ENCODE assay signal across 9 cellular contexts in genomic region chr19:55563261-55563690, GRCh38. TPM values are rescaled to one million over a fixed set of nuclear protein-coding genes. Genes with fewer than 3 reads are reported as not detected.
DNase-seq lines count a peak whose midpoint lies in the region; ATAC-seq, FAIRE-seq and TF ChIP-seq lines count a peak whose summit lies in the region.
"Had no signal": no experiment of that assay in that cellular context is flagged by ENCODE, and none has a peak within 500 bp of the region (broad histone marks: within the 10 kb centered on the region; RNA-seq: fewer than 3 reads in every experiment).

No MANE protein-coding gene starts in this region.

- H3K27me3 Mint-ChIP-seq in brain (peaks cover 3% of the 10 kb centered on the region), type B pancreatic cell (peaks cover 5% of the 10 kb centered on the region)

- ATAC-seq in left colon: peak; percentile 79
- ATAC-seq: natural killer cell treated with Interleukin-12 subunit alpha and Interleukin-12 subunit beta and Interleukin-15 and Interleukin-18, amount 100 ng/mL, for 72 hours had no signal

- no peak for FAIRE-seq in urothelium cell line (lab: Jason Lieb, UNC)

- H3K36me3 Mint-ChIP-seq in brain (no peaks in the 10 kb centered on the region), type B pancreatic cell (no peaks in the 10 kb centered on the region)
- H3K36me3 Mint-ChIP-seq: natural killer cell treated with Interleukin-12 subunit alpha and Interleukin-12 subunit beta and Interleukin-15 and Interleukin-18, amount 100 ng/mL, for 72 hours had no signal

- H3K4me3 Mint-ChIP-seq in brain (peak overlapping the region in 3 of 5 experiments; percentile 27 to 62 (median 56)), type B pancreatic cell (no peak overlapping the region)
- H3K4me3 Mint-ChIP-seq: natural killer cell treated with Interleukin-12 subunit alpha and Interleukin-12 subunit beta and Interleukin-15 and Interleukin-18, amount 100 ng/mL, for 72 hours had no signal

- H3K27ac Mint-ChIP-seq in brain (peak overlapping the region; percentile 82 to 94 (median 91)), type B pancreatic cell (peak overlapping the region; percentile 77)
- H3K27ac Mint-ChIP-seq: natural killer cell treated with Interleukin-12 subunit alpha and Interleukin-12 subunit beta and Interleukin-15 and Interleukin-18, amount 100 ng/mL, for 72 hours had no signal

- H3K4me1 Mint-ChIP-seq in brain: peaks cover 13% of the 10 kb centered on the region
- peaks cover 5% of the 10 kb centered on the region for H3K4me1 Mint-ChIP-seq in type B pancreatic cell (ENCODE audit: unreplicated experiment)

- H3K9me3 Mint-ChIP-seq in brain (no peaks in the 10 kb centered on the region), type B pancreatic cell (no peaks in the 10 kb centered on the region)
- H3K9me3 Mint-ChIP-seq: natural killer cell treated with Interleukin-12 subunit alpha and Interleukin-12 subunit beta and Interleukin-15 and Interleukin-18, amount 100 ng/mL, for 72 hours had no signal

- no peak for TF ChIP-seq CTCF in brain (conservative IDR thresholded peaks at IDR 0.05)
- TF ChIP-seq CTCF in type B pancreatic cell (conservative IDR thresholded peaks at IDR 0.05): no peak

- intact Hi-C loops in left colon (cut with DNase I, micrococcal nuclease): no loop called here

- DNase-seq in NCI-H2029 treated with DMSO at 0.1 percent for 48 hours (lab: John Stamatoyannopoulos, UW) (peak; percentile 23), left colon (peak in 1 of 2 donors; percentile 38), type B pancreatic cell (ENCODE audit: extremely low spot score, unreplicated experiment) (no peak), NCI-H187 treated with DMSO at 0.1 percent for 48 hours (lab: John Stamatoyannopoulos, UW) (no peak), MV-4-11 (lab: John Stamatoyannopoulos, UW) (no peak), urothelium cell line (ENCODE audit: low spot score) (no peak)
- DNase-seq: DMS79 had no signal

RNA-seq across cellular contexts. Expression of gene ZNF579, which starts 17.4 kb away (rescaled TPM):
- polyA plus RNA-seq in brain (ENCODE audit: insufficient read depth, low read depth, low replicate concordance): 16.2 TPM
- 1 to 10 TPM; 5.3 to 7.3 TPM for total RNA-seq in left colon
- 21.1 and 23.9 TPM in 2 replicates for total RNA-seq in type B pancreatic cell (ENCODE audit: low replicate concordance)

RNA-seq across cellular contexts. Expression of gene SBK3, which starts 17.9 kb away (rescaled TPM):
- polyA plus RNA-seq in brain (ENCODE audit: insufficient read depth, low read depth, low replicate concordance): not detected
- total RNA-seq in left colon (not detected), type B pancreatic cell (ENCODE audit: low replicate concordance) (0.24 and 0.36 TPM in 2 replicates)
- total RNA-seq: natural killer cell treated with Interleukin-12 subunit alpha and Interleukin-12 subunit beta and Interleukin-15 and Interleukin-18, amount 100 ng/mL, for 72 hours had no signal

RNA-seq across cellular contexts. Expression of gene SBK2, which starts 26.3 kb away (rescaled TPM):
- polyA plus RNA-seq in brain (ENCODE audit: insufficient read depth, low read depth, low replicate concordance): not detected
- total RNA-seq in left colon (not detected), type B pancreatic cell (ENCODE audit: low replicate concordance) (0.75 TPM in 1 of 2 replicates, not detected in the other)
- total RNA-seq: natural killer cell treated with Interleukin-12 subunit alpha and Interleukin-12 subunit beta and Interleukin-15 and Interleukin-18, amount 100 ng/mL, for 72 hours had no signal

RNA-seq across cellular contexts. Expression of gene FIZ1, which starts 36.0 kb away (rescaled TPM):
- polyA plus RNA-seq in brain (ENCODE audit: insufficient read depth, low read depth, low replicate concordance): 30.5 TPM
- 10 to 100 TPM; 14.7 to 15.5 TPM for total RNA-seq in left colon
- total RNA-seq in type B pancreatic cell (ENCODE audit: low replicate concordance): 18.4 and 22.4 TPM in 2 replicates

RNA-seq across cellular contexts. Expression of gene ZNF524, which starts 36.8 kb away (rescaled TPM):
- 20.5 TPM for polyA plus RNA-seq in brain (ENCODE audit: insufficient read depth, low read depth, low replicate concordance)
- total RNA-seq in left colon (10 to 100 TPM; 26.6 to 36.4 TPM), type B pancreatic cell (ENCODE audit: low replicate concordance) (13.6 and 23.9 TPM in 2 replicates)
